30 cellular contexts compared by ENCODE assay signal in the genomic region with DNA sequence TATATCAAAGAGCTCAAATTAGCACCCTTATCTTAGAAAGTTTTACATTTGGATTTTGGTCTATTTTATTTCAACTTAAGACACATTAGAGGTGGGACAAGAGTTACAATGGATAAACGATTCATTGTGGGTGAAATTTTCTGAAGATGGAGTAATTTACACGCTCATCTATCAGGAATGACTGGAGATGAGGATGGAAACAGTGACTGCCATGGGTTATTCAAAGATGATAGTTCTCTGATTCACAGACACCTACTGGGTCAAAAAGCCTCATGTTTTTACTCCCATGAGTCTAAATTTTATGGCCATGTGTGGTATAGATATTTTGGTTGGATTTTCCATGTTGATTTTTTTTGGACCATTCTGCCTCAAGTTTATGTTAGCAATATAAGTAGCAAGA. TPM values are rescaled to one million over a fixed set of nuclear protein-coding genes. Genes with fewer than 3 reads are reported as not detected.
DNase-seq lines count a peak whose midpoint lies in the region; ATAC-seq and TF ChIP-seq lines count a peak whose summit lies in the region.
"Had no signal": no experiment of that assay in that cellular context is flagged by ENCODE, and none has a peak within 500 bp of the region (broad histone marks: within the 10 kb centered on the region; RNA-seq: fewer than 3 reads in every experiment).

No MANE protein-coding gene starts in this region.

- H2AFZ ChIP-seq in mammary epithelial cell (ENCODE audit: low read depth, low read length) (no peak overlapping the region), PC-3 (ENCODE audit: low read length) (no peak overlapping the region), smooth muscle cell (ENCODE audit: low read depth) (no peak overlapping the region)

- no peaks in the 10 kb centered on the region for H3K9me2 ChIP-seq in PC-3 (replicated peaks; ENCODE audit: low read length)

- H4K20me1 ChIP-seq in mammary epithelial cell (ENCODE audit: insufficient read depth, low read length) (no peaks in the 10 kb centered on the region), PC-3 (ENCODE audit: low read length) (peaks cover 21% of the 10 kb centered on the region), smooth muscle cell (ENCODE audit: low read depth) (peaks cover 55% of the 10 kb centered on the region)

- H3K27me3 Mint-ChIP-seq in MCF 10A (ENCODE audit: insufficient read depth, unreplicated experiment), result no peaks in the 10 kb centered on the region
- H3K27me3 Mint-ChIP-seq in activated T-helper 2 cell treated with anti-CD3 and anti-CD28 coated beads, Interferon-gamma antibody, Interleukin-2, Interleukin-4, amounts not matched to agents 10 μg/mL and 5 μg/mL and 100 μg/mL, durations not matched to agents 14 hours and 24 hours and 36 hours (ENCODE audit: low read depth), result peaks cover 42% of the 10 kb centered on the region
- H3K27me3 Mint-ChIP-seq in naive thymus-derived CD4-positive, alpha-beta T cell, result peaks cover 0 to 36% (median 28%) of the 10 kb centered on the region in 5 donors
- H3K27me3 Mint-ChIP-seq: memory B cell, naive B cell had no signal

- H3K27me3 ChIP-seq in mammary epithelial cell (ENCODE audit: insufficient read depth, low read length) (no peaks in the 10 kb centered on the region), PC-3 (ENCODE audit: low read length) (no peaks in the 10 kb centered on the region), smooth muscle cell (ENCODE audit: low read depth) (no peaks in the 10 kb centered on the region)
- H3K27me3 ChIP-seq in naive thymus-derived CD4-positive, alpha-beta T cell (ENCODE audit: control insufficient read depth in 2 of 2, insufficient read depth in 2 of 2, low read length in 2 of 2), result peaks cover 0 to 5% of the 10 kb centered on the region in 2 donors
- H3K27me3 ChIP-seq: BLaER1 treated with 17β-estradiol and CSF1 and Interleukin-3, amounts not matched to agents 10 nM and 100 nM; cardiac muscle cell; esophagus squamous epithelium; SJSA1 had no signal

- peaks cover 12% of the 10 kb centered on the region for H3K9me3 Mint-ChIP-seq in MCF 10A (ENCODE audit: unreplicated experiment)
- no peaks in the 10 kb centered on the region for H3K9me3 Mint-ChIP-seq in activated T-helper 2 cell treated with anti-CD3 and anti-CD28 coated beads, Interferon-gamma antibody, Interleukin-2, Interleukin-4, amounts not matched to agents 10 μg/mL and 5 μg/mL and 100 μg/mL, durations not matched to agents 14 hours and 24 hours and 36 hours
- peaks cover 0 to 2% (median 0%) of the 10 kb centered on the region in 11 donors for H3K9me3 Mint-ChIP-seq in naive thymus-derived CD4-positive, alpha-beta T cell
- H3K9me3 Mint-ChIP-seq: activated T-cell treated with anti-CD3 and anti-CD28 coated beads, Interleukin-2, amount 50 U/mL, for 4 hours; effector memory CD8-positive, alpha-beta T cell; T-helper 1 cell treated with Interleukin-12 subunit alpha and Interleukin-12 subunit beta and Interleukin-4 antibody, amounts not matched to agents 30 μg/mL and 1 μg/mL, for 36 hours had no signal

- H3K4me1 Mint-ChIP-seq in MCF 10A (ENCODE audit: insufficient read depth, unreplicated experiment), result peaks cover 33% of the 10 kb centered on the region
- peaks cover 18% of the 10 kb centered on the region for H3K4me1 Mint-ChIP-seq in activated T-helper 2 cell treated with anti-CD3 and anti-CD28 coated beads, Interferon-gamma antibody, Interleukin-2, Interleukin-4, amounts not matched to agents 10 μg/mL and 5 μg/mL and 100 μg/mL, durations not matched to agents 14 hours and 24 hours and 36 hours (ENCODE audit: low read depth)
- peaks cover 0 to 4% (median 0%) of the 10 kb centered on the region in 7 donors for H3K4me1 Mint-ChIP-seq in naive thymus-derived CD4-positive, alpha-beta T cell

- 55% methylated on average over 2 of the region's 2 CpGs for WGBS in mammary epithelial cell (ENCODE audit: low coverage, missing lambda C conversion rate)
- WGBS in smooth muscle cell (ENCODE audit: low lambda C conversion rate), result 59% methylated on average over 2 of the region's 2 CpGs

- dilution Hi-C loops in mammary epithelial cell (cut with HindIII; ENCODE audit: low sequenced_read_pairs), result no loop called here

- H3K9ac ChIP-seq in mammary epithelial cell (ENCODE audit: insufficient read depth, low read length), result no peak overlapping the region
- no peak overlapping the region for H3K9ac ChIP-seq in PC-3 (ENCODE audit: low read length)
- peak overlapping the region; percentile 55 for H3K9ac ChIP-seq in smooth muscle cell (ENCODE audit: low read depth)
- H3K9ac ChIP-seq: BLaER1 treated with 17β-estradiol and CSF1 and Interleukin-3, amounts not matched to agents 10 nM and 100 nM had no signal

- DNase-seq in mammary epithelial cell, result peak; percentile 54
- no peak for DNase-seq in MCF 10A (ENCODE audit: unreplicated experiment)
- DNase-seq in PC-3, result peak; percentile 71
- DNase-seq in fibroblast of mammary gland (ENCODE audit: low read depth), result peak; percentile 59
- DNase-seq in smooth muscle cell (lab: John Stamatoyannopoulos, UW; ENCODE audit: unreplicated experiment), result no peak
- DNase-seq in DMS79 (lab: John Stamatoyannopoulos, UW), result no peak
- no peak for DNase-seq in activated T-helper 2 cell treated with anti-CD3 and anti-CD28 coated beads, Interferon-gamma antibody, Interleukin-2, Interleukin-4, amounts not matched to agents 10 μg/mL and 5 μg/mL and 100 μg/mL, durations not matched to agents 14 hours and 24 hours and 36 hours (ENCODE audit: low spot score)
- no peak for DNase-seq in naive thymus-derived CD4-positive, alpha-beta T cell
- DNase-seq: activated CD4-positive, alpha-beta T cell treated with anti-CD3 and anti-CD28 coated beads for 36 hours; activated naive CD4-positive, alpha-beta T cell; activated T-cell treated with anti-CD3 and anti-CD28 coated beads, Interleukin-2, amount 50 U/mL, for 4 hours; Calu3; effector memory CD8-positive, alpha-beta T cell; esophagus squamous epithelium; glutamatergic neuron; KG1; left cardiac atrium; naive B cell; NCI-H1694 treated with DMSO at 0.1 percent for 48 hours; NCI-H2171; NCI-H524; nucleus accumbens; substantia nigra had no signal

- TF ChIP-seq CTCF in mammary epithelial cell (conservative IDR thresholded peaks at IDR 0.05 in 1 of 2, IDR thresholded peaks at IDR 0.05 in 1 of 2; ENCODE audit: extremely low read depth in 1 of 2, insufficient read depth in 1 of 2, low read depth in 1 of 2, low read length in 2 of 2) (no peak), MCF 10A (IDR thresholded peaks at IDR 0.05; ENCODE audit: unreplicated experiment) (no peak), PC-3 (conservative IDR thresholded peaks at IDR 0.05; ENCODE audit: low read depth, low read length) (no peak), fibroblast of mammary gland (conservative IDR thresholded peaks at IDR 0.05; ENCODE audit: control insufficient read depth, insufficient read depth, low read depth, low read length) (no peak), smooth muscle cell (IDR thresholded peaks at IDR 0.05; ENCODE audit: borderline replicate concordance, insufficient read depth, poor library complexity, severe bottlenecking) (no peak)

- BruUV-seq in mammary epithelial cell (replicated peaks; lab: Mats Ljungman, UMichigan) (no TSS peak), MCF 10A (replicated peaks; lab: Mats Ljungman, UMichigan) (no TSS peak), PC-3 (replicated peaks; lab: Mats Ljungman, UMichigan) (no TSS peak)

- H3K36me3 Mint-ChIP-seq in MCF 10A (ENCODE audit: insufficient read depth, unreplicated experiment), result peaks cover 11% of the 10 kb centered on the region
- no peaks in the 10 kb centered on the region for H3K36me3 Mint-ChIP-seq in activated T-helper 2 cell treated with anti-CD3 and anti-CD28 coated beads, Interferon-gamma antibody, Interleukin-2, Interleukin-4, amounts not matched to agents 10 μg/mL and 5 μg/mL and 100 μg/mL, durations not matched to agents 14 hours and 24 hours and 36 hours (ENCODE audit: low read depth)
- H3K36me3 Mint-ChIP-seq in naive thymus-derived CD4-positive, alpha-beta T cell, result peaks cover 0 to 2% (median 0%) of the 10 kb centered on the region in 5 donors
- H3K36me3 Mint-ChIP-seq: naive B cell had no signal

- H3K27ac ChIP-seq in mammary epithelial cell (ENCODE audit: insufficient read depth, low read depth, low read length), result no peak overlapping the region
- peak overlapping the region; percentile 10 for H3K27ac ChIP-seq in PC-3 (ENCODE audit: low read length)
- H3K27ac ChIP-seq in smooth muscle cell (ENCODE audit: low read depth), result peak overlapping the region; percentile 73
- no peak overlapping the region for H3K27ac ChIP-seq in naive thymus-derived CD4-positive, alpha-beta T cell (ENCODE audit: low read depth, low read length)
- H3K27ac ChIP-seq: BLaER1 treated with 17β-estradiol and CSF1 and Interleukin-3, amounts not matched to agents 10 nM and 100 nM; cardiac muscle cell; coronary artery; esophagus squamous epithelium; SJSA1 had no signal

- ATAC-seq in PC-3, result no peak
- no peak for ATAC-seq in naive thymus-derived CD4-positive, alpha-beta T cell
- ATAC-seq: activated CD4-positive, alpha-beta T cell treated with anti-CD3 and anti-CD28 coated beads for 36 hours; activated T-cell treated with anti-CD3 and anti-CD28 coated beads, Interleukin-2, amount 50 U/mL, for 4 hours; effector memory CD8-positive, alpha-beta T cell; left cardiac atrium; Panc1 had no signal

- H3K79me2 ChIP-seq in mammary epithelial cell (ENCODE audit: insufficient read depth, low read length) (peaks cover 80% of the 10 kb centered on the region), PC-3 (ENCODE audit: low read length) (peaks cover 97% of the 10 kb centered on the region), smooth muscle cell (ENCODE audit: low read depth) (peaks cover 100% of the 10 kb centered on the region)

- intact Hi-C loops in mammary epithelial cell (cut with micrococcal nuclease) (no loop called here), MCF 10A (cut with micrococcal nuclease) (no loop called here), PC-3 (cut with micrococcal nuclease) (no loop called here)
- intact Hi-C loops in activated T-helper 2 cell treated with anti-CD3 and anti-CD28 coated beads, Interferon-gamma antibody, Interleukin-2, Interleukin-4, amounts not matched to agents 10 μg/mL and 5 μg/mL and 100 μg/mL, durations not matched to agents 14 hours and 24 hours and 36 hours (cut with micrococcal nuclease), result no loop called here
- intact Hi-C loops in naive thymus-derived CD4-positive, alpha-beta T cell (cut with micrococcal nuclease), result no loop called here

- CTCF ChIA-PET in mammary epithelial cell (lab: Charles Lee; ENCODE audit: low non-redundant PET), result no interaction called here
- CTCF ChIA-PET in MCF 10A (lab: Yijun Ruan, JAX), result no interaction called here
- CTCF ChIA-PET in PC-3 (lab: Charles Lee), result interaction anchor here (0.6 kb wide), 1 partner anchor 14 kb away, joined by 3 read pairs; no protein-coding TSS in a partner anchor
- CTCF ChIA-PET in naive thymus-derived CD4-positive, alpha-beta T cell (lab: Charles Lee), result no interaction called here

- H3K4me3 ChIP-seq in mammary epithelial cell (replicated peaks in 1 of 3; ENCODE audit: insufficient read depth in 1 of 3, low read depth in 2 of 3, low read length in 3 of 3), result no peak overlapping the region
- H3K4me3 ChIP-seq in PC-3 (ENCODE audit: low read length), result no peak overlapping the region
- H3K4me3 ChIP-seq in fibroblast of mammary gland (ENCODE audit: control insufficient read depth, low read depth, low read length), result no peak overlapping the region
- H3K4me3 ChIP-seq in smooth muscle cell, result no peak overlapping the region
- no peak overlapping the region for H3K4me3 ChIP-seq in naive thymus-derived CD4-positive, alpha-beta T cell (ENCODE audit: low read length)
- H3K4me3 ChIP-seq: BLaER1 treated with 17β-estradiol and CSF1 and Interleukin-3, amounts not matched to agents 10 nM and 100 nM; cardiac muscle cell; coronary artery; esophagus squamous epithelium; SJSA1 had no signal

- no peak overlapping the region for H3K27ac Mint-ChIP-seq in MCF 10A (ENCODE audit: low read depth, unreplicated experiment)
- no peak overlapping the region for H3K27ac Mint-ChIP-seq in activated T-helper 2 cell treated with anti-CD3 and anti-CD28 coated beads, Interferon-gamma antibody, Interleukin-2, Interleukin-4, amounts not matched to agents 10 μg/mL and 5 μg/mL and 100 μg/mL, durations not matched to agents 14 hours and 24 hours and 36 hours
- H3K27ac Mint-ChIP-seq in naive thymus-derived CD4-positive, alpha-beta T cell, result no peak overlapping the region
- H3K27ac Mint-ChIP-seq: activated CD4-positive, alpha-beta T cell treated with anti-CD3 and anti-CD28 coated beads for 36 hours; effector memory CD8-positive, alpha-beta T cell; memory B cell; naive B cell; T-helper 1 cell treated with Interleukin-12 subunit alpha and Interleukin-12 subunit beta and Interleukin-4 antibody, amounts not matched to agents 30 μg/mL and 1 μg/mL, for 36 hours had no signal

- POLR2A ChIA-PET in MCF 10A (lab: Yijun Ruan, JAX) (interaction anchor here (1.0 to 1.1 kb wide), 2 partner anchors 21 to 81 kb away, joined by 4 to 5 read pairs; no protein-coding TSS in a partner anchor), PC-3 (lab: Charles Lee; ENCODE audit: unreplicated experiment) (no interaction called here)
- POLR2A ChIA-PET in naive thymus-derived CD4-positive, alpha-beta T cell (lab: Charles Lee), result no interaction called here

- in situ Hi-C loops in mammary epithelial cell (cut with MboI; ENCODE audit: low sequenced_read_pairs in 2 of 2), result no loop called here

- H3K36me3 ChIP-seq in mammary epithelial cell (ENCODE audit: insufficient read depth, low read length), result peaks cover 1% of the 10 kb centered on the region
- peaks cover 12% of the 10 kb centered on the region for H3K36me3 ChIP-seq in PC-3 (ENCODE audit: low read depth, low read length)
- H3K36me3 ChIP-seq in smooth muscle cell (ENCODE audit: low read depth), result peaks cover 9% of the 10 kb centered on the region
- H3K36me3 ChIP-seq in naive thymus-derived CD4-positive, alpha-beta T cell (ENCODE audit: control insufficient read depth in 2 of 3, insufficient read depth in 3 of 3, low read length in 3 of 3), result no peaks in the 10 kb centered on the region
- H3K36me3 ChIP-seq: cardiac muscle cell, esophagus squamous epithelium had no signal

- no peak overlapping the region for H3K4me3 Mint-ChIP-seq in MCF 10A (ENCODE audit: unreplicated experiment)
- no peak overlapping the region for H3K4me3 Mint-ChIP-seq in activated T-helper 2 cell treated with anti-CD3 and anti-CD28 coated beads, Interferon-gamma antibody, Interleukin-2, Interleukin-4, amounts not matched to agents 10 μg/mL and 5 μg/mL and 100 μg/mL, durations not matched to agents 14 hours and 24 hours and 36 hours (ENCODE audit: low read depth)
- no peak overlapping the region for H3K4me3 Mint-ChIP-seq in naive thymus-derived CD4-positive, alpha-beta T cell
- H3K4me3 Mint-ChIP-seq: activated CD4-positive, alpha-beta T cell treated with anti-CD3 and anti-CD28 coated beads for 36 hours; activated T-cell treated with anti-CD3 and anti-CD28 coated beads, Interleukin-2, amount 50 U/mL, for 4 hours; effector memory CD8-positive, alpha-beta T cell; memory B cell; naive B cell; T-helper 1 cell treated with Interleukin-12 subunit alpha and Interleukin-12 subunit beta and Interleukin-4 antibody, amounts not matched to agents 30 μg/mL and 1 μg/mL, for 36 hours had no signal

- no peak overlapping the region for H3K4me2 ChIP-seq in mammary epithelial cell (ENCODE audit: insufficient read depth, low read depth, low read length)
- 0 out of 2 replicates have a peak overlapping the region, but pooled peaks have one; percentile 21 for H3K4me2 ChIP-seq in PC-3 (ENCODE audit: low read length)
- H3K4me2 ChIP-seq in smooth muscle cell, result peak overlapping the region; percentile 74
- H3K4me2 ChIP-seq: BLaER1 treated with 17β-estradiol and CSF1 and Interleukin-3, amounts not matched to agents 10 nM and 100 nM had no signal

- H3K9me3 ChIP-seq in mammary epithelial cell (replicated peaks; ENCODE audit: insufficient read depth, low read length) (no peaks in the 10 kb centered on the region), PC-3 (ENCODE audit: low read length) (no peaks in the 10 kb centered on the region), smooth muscle cell (replicated peaks; ENCODE audit: low read depth) (no peaks in the 10 kb centered on the region)
- H3K9me3 ChIP-seq in naive thymus-derived CD4-positive, alpha-beta T cell (ENCODE audit: control insufficient read depth in 2 of 3, low read length in 3 of 3), result no peaks in the 10 kb centered on the region
- H3K9me3 ChIP-seq: esophagus squamous epithelium, SJSA1 had no signal

- no peaks in the 10 kb centered on the region for H3F3A ChIP-seq in PC-3 (ENCODE audit: low read length, unreplicated experiment)
- H3F3A ChIP-seq in smooth muscle cell (ENCODE audit: low read depth), result peaks cover 10% of the 10 kb centered on the region

- H3K4me1 ChIP-seq in mammary epithelial cell (ENCODE audit: insufficient read depth, low read length) (peaks cover 35% of the 10 kb centered on the region), PC-3 (ENCODE audit: insufficient read depth, low read length) (peaks cover 51% of the 10 kb centered on the region), smooth muscle cell (ENCODE audit: low read depth) (peaks cover 8% of the 10 kb centered on the region)
- no peaks in the 10 kb centered on the region for H3K4me1 ChIP-seq in naive thymus-derived CD4-positive, alpha-beta T cell (ENCODE audit: control insufficient read depth in 2 of 2, insufficient read depth in 2 of 2, low read length in 2 of 2)

RNA-seq across cellular contexts. Expression of gene SAMD4A, which starts 22.1 kb away (rescaled TPM):
- total RNA-seq in mammary epithelial cell (10 to 100 TPM; 42.0 to 48.8 TPM), MCF 10A (2022) (60.6 and 63.5 TPM in 2 replicates), PC-3 (2014; rRNA removed) (42.9 and 45.2 TPM in 2 replicates), smooth muscle cell (36.7 and 52.3 TPM in 2 replicates)
- polyA plus RNA-seq in mammary epithelial cell (5.6 TPM), smooth muscle cell (9.2 and 17.6 TPM in 2 replicates)
- 61.9 TPM for polyA minus RNA-seq in mammary epithelial cell
- 4.3 and 5.1 TPM in 2 replicates for total RNA-seq in activated T-helper 2 cell treated with anti-CD3 and anti-CD28 coated beads, Interferon-gamma antibody, Interleukin-2, Interleukin-4, amounts not matched to agents 10 μg/mL and 5 μg/mL and 100 μg/mL, durations not matched to agents 14 hours and 24 hours and 36 hours
- 1 to 10 TPM in 3 of 5 experiments, under 1 TPM in 2; 0.73 to 5.7 (median 1.7) TPM for total RNA-seq in naive thymus-derived CD4-positive, alpha-beta T cell
- not detected for polyA plus RNA-seq in naive thymus-derived CD4-positive, alpha-beta T cell

Comparison
In these comparisons a context has a peak if more than half of its experiments do, and no peak if none do; other contexts are left out.
1. DNase-seq: peak in mammary epithelial cell (single experiment), PC-3 (single experiment) and fibroblast of mammary gland (single experiment); none in MCF 10A (single experiment), smooth muscle cell (single experiment), DMS79 (single experiment), activated T-helper 2 cell treated with anti-CD3 and anti-CD28 coated beads, Interferon-gamma antibody, Interleukin-2, Interleukin-4, amounts not matched to agents 10 μg/mL and 5 μg/mL and 100 μg/mL, durations not matched to agents 14 hours and 24 hours and 36 hours (single experiment) and naive thymus-derived CD4-positive, alpha-beta T cell (0 of 9).
2. H3K27ac ChIP-seq: peak in PC-3 (single experiment) and smooth muscle cell (single experiment); none in mammary epithelial cell (single experiment) and naive thymus-derived CD4-positive, alpha-beta T cell (single experiment).